ENCODE assay signal across 8 cellular contexts in genomic region chrX:48801281-48802088, GRCh38. TPM values are rescaled to one million over a fixed set of nuclear protein-coding genes. Genes with fewer than 3 reads are reported as not detected.
DNase-seq lines count a peak whose midpoint lies in the region; ATAC-seq and TF ChIP-seq lines count a peak whose summit lies in the region.

Gene HDAC6, plus strand, starts transcription at chrX:48802067. Its CDS starts 626 bp downstream, at chrX:48802693.

- H3K9me3 Mint-ChIP-seq in CD8-positive, alpha-beta T cell = no peaks in the 10 kb centered on the region

- peaks cover 17% of the 10 kb centered on the region for H3K4me1 Mint-ChIP-seq in CD8-positive, alpha-beta T cell (ENCODE audit: low read depth)

- intact Hi-C loops in CD8-positive, alpha-beta T cell (cut with DNase I, micrococcal nuclease) = loop anchor here (1.0 to 10.0 kb wide), 17 partner anchors 64 to 729 kb away; partner anchors contain the start of genes OTUD5 (in 2 of the 2), SUV39H1 (in 2 of the 2), EBP (in 1 of the 2) and FTSJ1 (in 1 of the 2)

- H3K27ac ChIP-seq in CD8-positive, alpha-beta T cell (ENCODE audit: low read depth, low read length) = peak within 1 kb of the TSS; percentile 92
- H3K27ac ChIP-seq in lung (ENCODE audit: low read depth in 1 of 2, low read length in 1 of 2) = peak within 1 kb of the TSS; percentile 91 to 95

- peaks cover 28% of the 10 kb centered on the region for H3K36me3 Mint-ChIP-seq in CD8-positive, alpha-beta T cell

- CTCF ChIA-PET in CD8-positive, alpha-beta T cell (lab: Charles Lee) = interaction anchor here (2.0 kb wide), 1 partner anchor 153 kb away, joined by 9 read pairs; no protein-coding TSS in a partner anchor

- peaks cover 13% of the 10 kb centered on the region for H3K4me1 ChIP-seq in CD8-positive, alpha-beta T cell (ENCODE audit: insufficient read depth, low read length)
- H3K4me1 ChIP-seq in lung (ENCODE audit: control insufficient read depth in 2 of 2, insufficient read depth in 2 of 2, low read length in 2 of 2) = no peaks in the 10 kb centered on the region

- 0 to 39% methylated on average over 78 to 89 of the region's 89 CpGs for WGBS in lung, 2 donors

- H3K27me3 Mint-ChIP-seq in CD8-positive, alpha-beta T cell (ENCODE audit: low read depth) = no peaks in the 10 kb centered on the region

- H3K4me3 Mint-ChIP-seq in CD8-positive, alpha-beta T cell = peak within 1 kb of the TSS; percentile 94

- peak; percentile 85 to 97 (median 91) for DNase-seq in CD8-positive, alpha-beta T cell
- DNase-seq in HS-27A (ENCODE audit: low read depth) (peak; percentile 87), NK-92 (lab: John Stamatoyannopoulos, UW; ENCODE audit: unreplicated experiment) (peak; percentile 97), lung (ENCODE audit: low spot score) (peak; percentile 95)
- peak; percentile 91 for DNase-seq in activated CD8-positive, alpha-beta memory T cell treated with anti-CD3 and anti-CD28 coated beads for 24 hours
- DNase-seq in effector CD4-positive, alpha-beta T cell = peak; percentile 89
- DNase-seq in stimulated activated CD4-positive, alpha-beta T cell treated with anti-CD3 and anti-CD28 coated beads, TNF-alpha, amount 100 ng/mL, for 4 hours (ENCODE audit: low read depth in 3 of 3) = peak; percentile 72 to 91 (median 88)

- H3K4me3 ChIP-seq in CD8-positive, alpha-beta T cell (ENCODE audit: low read depth, low read length) = peak within 1 kb of the TSS; percentile 67
- peak within 1 kb of the TSS; percentile 59 for H3K4me3 ChIP-seq in lung

- no peaks in the 10 kb centered on the region for H3K36me3 ChIP-seq in CD8-positive, alpha-beta T cell (ENCODE audit: insufficient read depth, low read length)
- no peaks in the 10 kb centered on the region for H3K36me3 ChIP-seq in lung (ENCODE audit: control insufficient read depth in 2 of 2, insufficient read depth in 2 of 2, low read length in 2 of 2)

- no peaks in the 10 kb centered on the region for H3K27me3 ChIP-seq in CD8-positive, alpha-beta T cell (ENCODE audit: insufficient read depth, low read length)
- no peaks in the 10 kb centered on the region for H3K27me3 ChIP-seq in lung (ENCODE audit: control insufficient read depth, insufficient read depth)

- no peak for TF ChIP-seq CTCF in CD8-positive, alpha-beta T cell (IDR thresholded peaks at IDR 0.05)
- TF ChIP-seq CTCF in lung (IDR thresholded peaks at IDR 0.05; ENCODE audit: control extremely low read depth, extremely low read depth) = no peak

- peak; percentile 85 for ATAC-seq in CD8-positive, alpha-beta T cell
- peak; percentile 85 for ATAC-seq in GM19467 (IDR thresholded peaks at IDR 0.05; ENCODE audit: unreplicated experiment)
- ATAC-seq in lung (ENCODE audit: insufficient read depth, low FRiP score) = peak; percentile 91

- no peaks in the 10 kb centered on the region for H3K9me3 ChIP-seq in CD8-positive, alpha-beta T cell (ENCODE audit: low read length)
- peaks cover 0 to 11% of the 10 kb centered on the region in 2 donors for H3K9me3 ChIP-seq in lung (ENCODE audit: control insufficient read depth in 2 of 2, insufficient read depth in 1 of 2, low read length in 1 of 2)

- POLR2A ChIA-PET in CD8-positive, alpha-beta T cell (lab: Charles Lee) = interaction anchor here (0.9 to 2.3 kb wide), 10 partner anchors 64 to 201 kb away, joined by 3 to 16 read pairs (median 6); partner anchors contain the start of genes GRIPAP1, PQBP1, SUV39H1 and TIMM17B

- H3K27ac Mint-ChIP-seq in CD8-positive, alpha-beta T cell = peak within 1 kb of the TSS; percentile 99

RNA-seq across cellular contexts. Expression of gene HDAC6, which starts in this region (rescaled TPM):
- total RNA-seq in CD8-positive, alpha-beta T cell = 10 to 100 TPM; 73.8 to 80.7 TPM
- total RNA-seq in lung = 10 to 100 TPM; 84.9 to 90.8 TPM
- 10 to 100 TPM; 39.7 to 72.0 TPM for polyA plus RNA-seq in lung

Comparison
In these comparisons a context has a peak if more than half of its experiments do, and no peak if none do; other contexts are left out.
1. Peak in every context shown above with its lines: DNase-seq, ATAC-seq, H3K4me3 ChIP-seq and H3K27ac ChIP-seq.